In the genomic region with DNA sequence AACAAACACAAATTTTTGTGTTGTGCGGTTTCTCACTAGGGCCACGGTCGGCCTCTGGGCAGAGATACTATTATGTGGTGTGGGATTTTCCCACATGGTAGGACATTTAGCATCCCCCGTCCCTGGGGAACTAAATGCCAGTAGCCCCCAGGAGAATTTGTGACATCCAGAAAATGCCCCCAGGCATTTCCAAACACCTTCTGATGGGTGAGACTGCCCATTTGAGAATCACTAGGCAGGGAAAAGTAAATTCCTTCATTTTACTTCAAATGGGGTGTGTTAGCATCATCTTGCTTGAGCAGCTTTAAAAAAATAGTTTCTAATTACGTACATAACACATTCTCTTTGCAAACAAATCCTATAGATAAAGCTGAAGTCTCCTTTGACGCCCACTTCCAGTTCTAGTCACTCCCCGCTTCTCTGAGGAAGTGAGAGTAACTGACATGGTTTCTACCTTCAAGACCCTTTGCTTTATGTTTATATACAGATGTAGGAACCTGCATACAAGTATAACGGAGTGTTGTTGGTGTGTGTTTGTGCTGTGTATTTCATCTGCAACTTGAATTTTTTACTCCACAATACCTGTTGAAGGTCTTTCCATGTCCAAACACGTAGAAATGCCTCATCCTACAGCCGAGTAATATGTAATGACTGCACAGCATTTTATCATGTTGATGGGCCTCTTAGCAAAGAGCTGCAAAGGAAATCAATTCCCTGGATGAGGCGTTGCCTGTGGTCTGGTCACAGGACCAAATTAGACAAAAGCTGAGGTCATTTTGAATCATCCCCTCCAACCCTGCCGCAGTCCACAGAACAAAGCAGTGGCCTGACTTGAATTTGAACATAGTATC, we compare ENCODE assay signal across 8 cellular contexts. TPM values are rescaled to one million over a fixed set of nuclear protein-coding genes. Genes with fewer than 3 reads are reported as not detected.
DNase-seq lines count a peak whose midpoint lies in the region; ATAC-seq and TF ChIP-seq lines count a peak whose summit lies in the region.

No MANE protein-coding gene starts in this region.

- H2AFZ ChIP-seq in osteoblast (ENCODE audit: low read length), result peak overlapping the region; percentile 1

- 55 to 72% (median 66%) methylated on average over 12 of the region's 12 CpGs for WGBS in spleen, 5 donors

- intact Hi-C loops in spleen (cut with DNase I; ENCODE audit: low total_unique reads), result no loop called here

- no peaks in the 10 kb centered on the region for H4K20me1 ChIP-seq in osteoblast (ENCODE audit: insufficient read depth, low read length)

- no peak overlapping the region for H3K4me3 ChIP-seq in osteoblast (ENCODE audit: insufficient read depth, low read length)
- H3K4me3 ChIP-seq in spleen, result no peak overlapping the region

- TF ChIP-seq POLR2A in spleen (IDR thresholded peaks at IDR 0.05), result no peak

- H3K27me3 ChIP-seq in osteoblast (ENCODE audit: insufficient read depth, low read length), result no peaks in the 10 kb centered on the region
- H3K27me3 ChIP-seq in spleen (replicated peaks in 1 of 7), result no peaks in the 10 kb centered on the region

- no peaks in the 10 kb centered on the region for H3K79me2 ChIP-seq in osteoblast (ENCODE audit: insufficient read depth, low read length)

- ATAC-seq in GM21367 (IDR thresholded peaks at IDR 0.05; ENCODE audit: unreplicated experiment) (peak; percentile 77), HG03520 (IDR thresholded peaks at IDR 0.05; ENCODE audit: unreplicated experiment) (peak; percentile 91)

- H3K4me2 ChIP-seq in osteoblast (ENCODE audit: insufficient read depth, low read length), result peak overlapping the region; percentile 33

- DNase-seq in COLO668 (lab: John Stamatoyannopoulos, UW; ENCODE audit: unreplicated experiment) (peak; percentile 12), amniotic epithelial cell (ENCODE audit: low read depth) (peak; percentile 81), osteoblast (ENCODE audit: insufficient read length, low spot score, missing footprints) (peak; percentile 70), spleen (no peak), hippocampal formation (lab: John Stamatoyannopoulos, UW) (no peak)
- no peak for DNase-seq in stimulated activated CD4-positive, alpha-beta T cell treated with anti-CD3 and anti-CD28 coated beads, Interleukin-4, amount 100 ng/mL, for 4 hours

- H3K27ac ChIP-seq in osteoblast (ENCODE audit: low read depth, low read length) (peak overlapping the region; percentile 97), spleen (no peak overlapping the region)

- H3K4me1 ChIP-seq in osteoblast (ENCODE audit: insufficient read depth, low read length) (peaks cover 47% of the 10 kb centered on the region), spleen (peaks cover 0 to 11% (median 4%) of the 10 kb centered on the region in 6 donors)

- TF ChIP-seq CTCF in osteoblast (IDR thresholded peaks at IDR 0.05; ENCODE audit: extremely low read depth, low read depth, low read length) (no peak), spleen (IDR thresholded peaks at IDR 0.05 in 8 of 11, conservative IDR thresholded peaks at IDR 0.05 in 3 of 11) (no peak)

- H3K9me3 ChIP-seq in osteoblast (ENCODE audit: low read depth, low read length), result no peaks in the 10 kb centered on the region
- no peaks in the 10 kb centered on the region for H3K9me3 ChIP-seq in spleen

- H3K36me3 ChIP-seq in osteoblast (ENCODE audit: insufficient read depth, low read length), result no peaks in the 10 kb centered on the region
- H3K36me3 ChIP-seq in spleen, result no peaks in the 10 kb centered on the region

RNA-seq across cellular contexts. Expression of a gene that starts 31.4 kb away (rescaled TPM):
- total RNA-seq in osteoblast, result 181 and 196 TPM in 2 replicates
- 100 to 1,000 TPM in 2 of 7 donors, 10 to 100 TPM in 5; 42.8 to 122 (median 73.7) TPM for total RNA-seq in spleen
- 1 to 10 TPM; 4.8 to 8.4 (median 5.6) TPM for polyA plus RNA-seq in spleen

Comparison
In these comparisons a context has a peak if more than half of its experiments do, and no peak if none do; other contexts are left out.
1. DNase-seq: peak in COLO668 (single experiment), amniotic epithelial cell (single experiment) and osteoblast (single experiment); none in stimulated activated CD4-positive, alpha-beta T cell treated with anti-CD3 and anti-CD28 coated beads, Interleukin-4, amount 100 ng/mL, for 4 hours (0 of 2), spleen (single experiment) and hippocampal formation (0 of 2).